ENCODE assay signal across 1 cellular context in the genomic region with DNA sequence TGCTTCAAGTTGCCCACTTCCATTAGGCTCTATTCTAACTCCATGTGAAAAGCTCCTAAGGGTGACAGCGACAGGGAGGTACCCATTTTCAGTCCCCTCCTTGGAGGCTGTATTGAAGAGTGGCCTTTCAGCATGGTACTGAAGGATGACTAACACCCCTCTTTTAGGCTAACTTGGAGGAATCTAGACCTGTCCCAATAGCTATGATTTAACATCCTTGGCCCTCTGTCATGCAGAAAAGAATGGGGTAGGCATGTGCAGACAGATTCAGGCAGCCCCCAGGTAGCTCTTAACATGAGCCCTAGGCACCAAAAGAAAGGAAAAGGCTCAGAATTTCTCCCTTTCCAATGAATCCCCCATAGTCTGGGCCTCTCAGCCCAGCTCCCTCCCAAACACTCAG.
TF ChIP-seq lines count a peak whose summit lies in the region.

No MANE protein-coding gene starts in this region.

TF ChIP-seq in H1, 55 proteins besides CTCF, POLR2A, EP300 and RAD21 (continued from another document):
- no peak for TF ChIP-seq POU5F1 (IDR thresholded peaks at IDR 0.05; ENCODE audit: low read depth, low read length)
- no peak for TF ChIP-seq KDM1A (IDR thresholded peaks at IDR 0.05; ENCODE audit: borderline replicate concordance, low read length)
- TF ChIP-seq, protein P1, sequence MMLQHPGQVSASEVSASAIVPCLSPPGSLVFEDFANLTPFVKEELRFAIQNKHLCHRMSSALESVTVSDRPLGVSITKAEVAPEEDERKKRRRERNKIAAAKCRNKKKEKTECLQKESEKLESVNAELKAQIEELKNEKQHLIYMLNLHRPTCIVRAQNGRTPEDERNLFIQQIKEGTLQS (IDR thresholded peaks at IDR 0.05; ENCODE audit: insufficient read depth, low read depth, low read length), result no peak
- no peak for TF ChIP-seq YY1 (IDR thresholded peaks at IDR 0.05; ENCODE audit: low read depth, low read length)
- TF ChIP-seq RFX5 (IDR thresholded peaks at IDR 0.05; ENCODE audit: borderline replicate concordance, low read depth, low read length), result no peak
- TF ChIP-seq, protein P2, sequence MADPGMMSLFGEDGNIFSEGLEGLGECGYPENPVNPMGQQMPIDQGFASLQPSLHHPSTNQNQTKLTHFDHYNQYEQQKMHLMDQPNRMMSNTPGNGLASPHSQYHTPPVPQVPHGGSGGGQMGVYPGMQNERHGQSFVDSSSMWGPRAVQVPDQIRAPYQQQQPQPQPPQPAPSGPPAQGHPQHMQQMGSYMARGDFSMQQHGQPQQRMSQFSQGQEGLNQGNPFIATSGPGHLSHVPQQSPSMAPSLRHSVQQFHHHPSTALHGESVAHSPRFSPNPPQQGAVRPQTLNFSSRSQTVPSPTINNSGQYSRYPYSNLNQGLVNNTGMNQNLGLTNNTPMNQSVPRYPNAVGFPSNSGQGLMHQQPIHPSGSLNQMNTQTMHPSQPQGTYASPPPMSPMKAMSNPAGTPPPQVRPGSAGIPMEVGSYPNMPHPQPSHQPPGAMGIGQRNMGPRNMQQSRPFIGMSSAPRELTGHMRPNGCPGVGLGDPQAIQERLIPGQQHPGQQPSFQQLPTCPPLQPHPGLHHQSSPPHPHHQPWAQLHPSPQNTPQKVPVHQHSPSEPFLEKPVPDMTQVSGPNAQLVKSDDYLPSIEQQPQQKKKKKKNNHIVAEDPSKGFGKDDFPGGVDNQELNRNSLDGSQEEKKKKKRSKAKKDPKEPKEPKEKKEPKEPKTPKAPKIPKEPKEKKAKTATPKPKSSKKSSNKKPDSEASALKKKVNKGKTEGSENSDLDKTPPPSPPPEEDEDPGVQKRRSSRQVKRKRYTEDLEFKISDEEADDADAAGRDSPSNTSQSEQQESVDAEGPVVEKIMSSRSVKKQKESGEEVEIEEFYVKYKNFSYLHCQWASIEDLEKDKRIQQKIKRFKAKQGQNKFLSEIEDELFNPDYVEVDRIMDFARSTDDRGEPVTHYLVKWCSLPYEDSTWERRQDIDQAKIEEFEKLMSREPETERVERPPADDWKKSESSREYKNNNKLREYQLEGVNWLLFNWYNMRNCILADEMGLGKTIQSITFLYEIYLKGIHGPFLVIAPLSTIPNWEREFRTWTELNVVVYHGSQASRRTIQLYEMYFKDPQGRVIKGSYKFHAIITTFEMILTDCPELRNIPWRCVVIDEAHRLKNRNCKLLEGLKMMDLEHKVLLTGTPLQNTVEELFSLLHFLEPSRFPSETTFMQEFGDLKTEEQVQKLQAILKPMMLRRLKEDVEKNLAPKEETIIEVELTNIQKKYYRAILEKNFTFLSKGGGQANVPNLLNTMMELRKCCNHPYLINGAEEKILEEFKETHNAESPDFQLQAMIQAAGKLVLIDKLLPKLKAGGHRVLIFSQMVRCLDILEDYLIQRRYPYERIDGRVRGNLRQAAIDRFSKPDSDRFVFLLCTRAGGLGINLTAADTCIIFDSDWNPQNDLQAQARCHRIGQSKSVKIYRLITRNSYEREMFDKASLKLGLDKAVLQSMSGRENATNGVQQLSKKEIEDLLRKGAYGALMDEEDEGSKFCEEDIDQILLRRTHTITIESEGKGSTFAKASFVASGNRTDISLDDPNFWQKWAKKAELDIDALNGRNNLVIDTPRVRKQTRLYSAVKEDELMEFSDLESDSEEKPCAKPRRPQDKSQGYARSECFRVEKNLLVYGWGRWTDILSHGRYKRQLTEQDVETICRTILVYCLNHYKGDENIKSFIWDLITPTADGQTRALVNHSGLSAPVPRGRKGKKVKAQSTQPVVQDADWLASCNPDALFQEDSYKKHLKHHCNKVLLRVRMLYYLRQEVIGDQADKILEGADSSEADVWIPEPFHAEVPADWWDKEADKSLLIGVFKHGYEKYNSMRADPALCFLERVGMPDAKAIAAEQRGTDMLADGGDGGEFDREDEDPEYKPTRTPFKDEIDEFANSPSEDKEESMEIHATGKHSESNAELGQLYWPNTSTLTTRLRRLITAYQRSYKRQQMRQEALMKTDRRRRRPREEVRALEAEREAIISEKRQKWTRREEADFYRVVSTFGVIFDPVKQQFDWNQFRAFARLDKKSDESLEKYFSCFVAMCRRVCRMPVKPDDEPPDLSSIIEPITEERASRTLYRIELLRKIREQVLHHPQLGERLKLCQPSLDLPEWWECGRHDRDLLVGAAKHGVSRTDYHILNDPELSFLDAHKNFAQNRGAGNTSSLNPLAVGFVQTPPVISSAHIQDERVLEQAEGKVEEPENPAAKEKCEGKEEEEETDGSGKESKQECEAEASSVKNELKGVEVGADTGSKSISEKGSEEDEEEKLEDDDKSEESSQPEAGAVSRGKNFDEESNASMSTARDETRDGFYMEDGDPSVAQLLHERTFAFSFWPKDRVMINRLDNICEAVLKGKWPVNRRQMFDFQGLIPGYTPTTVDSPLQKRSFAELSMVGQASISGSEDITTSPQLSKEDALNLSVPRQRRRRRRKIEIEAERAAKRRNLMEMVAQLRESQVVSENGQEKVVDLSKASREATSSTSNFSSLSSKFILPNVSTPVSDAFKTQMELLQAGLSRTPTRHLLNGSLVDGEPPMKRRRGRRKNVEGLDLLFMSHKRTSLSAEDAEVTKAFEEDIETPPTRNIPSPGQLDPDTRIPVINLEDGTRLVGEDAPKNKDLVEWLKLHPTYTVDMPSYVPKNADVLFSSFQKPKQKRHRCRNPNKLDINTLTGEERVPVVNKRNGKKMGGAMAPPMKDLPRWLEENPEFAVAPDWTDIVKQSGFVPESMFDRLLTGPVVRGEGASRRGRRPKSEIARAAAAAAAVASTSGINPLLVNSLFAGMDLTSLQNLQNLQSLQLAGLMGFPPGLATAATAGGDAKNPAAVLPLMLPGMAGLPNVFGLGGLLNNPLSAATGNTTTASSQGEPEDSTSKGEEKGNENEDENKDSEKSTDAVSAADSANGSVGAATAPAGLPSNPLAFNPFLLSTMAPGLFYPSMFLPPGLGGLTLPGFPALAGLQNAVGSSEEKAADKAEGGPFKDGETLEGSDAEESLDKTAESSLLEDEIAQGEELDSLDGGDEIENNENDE (IDR thresholded peaks at IDR 0.05; ENCODE audit: insufficient replicate concordance, low read length), result no peak
- TF ChIP-seq, protein P3, sequence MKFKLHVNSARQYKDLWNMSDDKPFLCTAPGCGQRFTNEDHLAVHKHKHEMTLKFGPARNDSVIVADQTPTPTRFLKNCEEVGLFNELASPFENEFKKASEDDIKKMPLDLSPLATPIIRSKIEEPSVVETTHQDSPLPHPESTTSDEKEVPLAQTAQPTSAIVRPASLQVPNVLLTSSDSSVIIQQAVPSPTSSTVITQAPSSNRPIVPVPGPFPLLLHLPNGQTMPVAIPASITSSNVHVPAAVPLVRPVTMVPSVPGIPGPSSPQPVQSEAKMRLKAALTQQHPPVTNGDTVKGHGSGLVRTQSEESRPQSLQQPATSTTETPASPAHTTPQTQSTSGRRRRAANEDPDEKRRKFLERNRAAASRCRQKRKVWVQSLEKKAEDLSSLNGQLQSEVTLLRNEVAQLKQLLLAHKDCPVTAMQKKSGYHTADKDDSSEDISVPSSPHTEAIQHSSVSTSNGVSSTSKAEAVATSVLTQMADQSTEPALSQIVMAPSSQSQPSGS (IDR thresholded peaks at IDR 0.05; ENCODE audit: low read length), result no peak
- TF ChIP-seq CREB1 (IDR thresholded peaks at IDR 0.05), result no peak
- TF ChIP-seq RNF2 (IDR thresholded peaks at IDR 0.05; ENCODE audit: borderline replicate concordance, low read depth, low read length, missing control alignments, poor library complexity, severe bottlenecking), result no peak
- TF ChIP-seq SRF (IDR thresholded peaks at IDR 0.05; ENCODE audit: low read depth, low read length), result no peak
- TF ChIP-seq KDM4A (IDR thresholded peaks at IDR 0.05; ENCODE audit: low read depth, low read length, severe bottlenecking), result no peak
- no peak for TF ChIP-seq RBBP5 (IDR thresholded peaks at IDR 0.05; ENCODE audit: borderline replicate concordance, low read depth, low read length)
- no peak for TF ChIP-seq GABPA (IDR thresholded peaks at IDR 0.05; ENCODE audit: borderline replicate concordance, insufficient read depth, low read length)
- TF ChIP-seq, protein P4, sequence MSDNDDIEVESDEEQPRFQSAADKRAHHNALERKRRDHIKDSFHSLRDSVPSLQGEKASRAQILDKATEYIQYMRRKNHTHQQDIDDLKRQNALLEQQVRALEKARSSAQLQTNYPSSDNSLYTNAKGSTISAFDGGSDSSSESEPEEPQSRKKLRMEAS (IDR thresholded peaks at IDR 0.05), result no peak
- TF ChIP-seq ASH2L (IDR thresholded peaks at IDR 0.05; ENCODE audit: low read length), result no peak
